Comparison of ENCODE assay signal across 9 cellular contexts in the genomic region with DNA sequence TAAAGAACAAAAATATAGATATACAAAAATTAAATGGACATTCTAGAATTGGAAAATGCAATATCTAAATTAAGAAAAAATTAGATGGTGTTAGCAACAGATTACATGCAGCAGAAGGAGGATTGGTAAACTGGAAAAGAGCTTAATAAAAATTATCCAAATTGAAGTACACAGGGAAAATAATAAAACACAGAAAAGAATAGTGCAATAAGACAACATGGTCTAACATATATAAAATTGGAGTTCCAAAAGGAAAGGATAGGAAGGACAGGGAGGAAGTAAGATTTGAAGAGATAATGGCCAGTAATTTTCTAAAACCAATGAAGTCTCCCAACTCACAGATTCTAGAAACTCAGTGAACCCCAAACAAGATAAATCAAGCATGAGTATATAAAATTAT.
"Had no signal": no experiment of that assay in that cellular context is flagged by ENCODE, and none has a peak within 500 bp of the region (broad histone marks: within the 10 kb centered on the region; RNA-seq: fewer than 3 reads in every experiment).

No MANE protein-coding gene starts in this region.

- H3K9ac ChIP-seq: GM23248 had no signal

- FAIRE-seq: H1 had no signal

- H3K27ac ChIP-seq: GM23248 had no signal

- H3K9me3 ChIP-seq: HAP-1 had no signal

- H3K4me1 ChIP-seq: HAP-1 had no signal

- DNase-seq: GM23248, GOT3, H7, H9, HCEC 1CT, HFFc6 had no signal

- H2AFZ ChIP-seq: GM23248, GM23338 had no signal

- H3K4me3 ChIP-seq: GM23248, GM23338, HAP-1 had no signal

- H3K4me2 ChIP-seq: GM23338 had no signal

- H3K36me3 ChIP-seq: HAP-1 had no signal
